1 cellular context compared by ENCODE assay signal in the genomic region with DNA sequence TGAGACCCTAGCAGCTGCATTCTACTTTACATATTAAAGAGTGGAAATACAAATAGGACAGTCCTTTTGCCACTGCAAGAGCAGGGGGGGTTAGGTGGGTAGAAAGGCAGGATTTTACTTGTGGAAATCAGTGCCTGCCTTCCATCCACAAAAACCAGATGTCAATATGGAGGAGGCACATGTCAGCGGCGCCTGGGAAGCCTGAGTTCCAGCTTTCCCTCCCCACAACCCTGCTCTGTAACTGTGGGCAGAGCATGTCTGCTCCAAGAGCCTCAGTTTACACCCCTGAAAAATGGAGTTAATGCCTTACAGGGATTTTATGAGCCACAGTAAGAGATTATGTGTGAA.
TF ChIP-seq lines count a peak whose summit lies in the region.

No MANE protein-coding gene starts in this region.

TF ChIP-seq in HCT116, 20 proteins besides CTCF, POLR2A, EP300 and RAD21 (continued from another document):
- TF ChIP-seq EGR1 (IDR thresholded peaks at IDR 0.05; ENCODE audit: low read depth) (no peak), ZFX (IDR thresholded peaks at IDR 0.05) (no peak), TCF7L2 (IDR thresholded peaks at IDR 0.05; ENCODE audit: borderline replicate concordance, extremely low read depth, insufficient read depth, insufficient read length) (no peak), SRF (IDR thresholded peaks at IDR 0.05; ENCODE audit: low read depth) (no peak), JUND (IDR thresholded peaks at IDR 0.05) (no peak), SP1 (IDR thresholded peaks at IDR 0.05; ENCODE audit: low read depth) (no peak), ZNF274 (IDR thresholded peaks at IDR 0.05; ENCODE audit: low read depth, low read length) (no peak), SIN3A (IDR thresholded peaks at IDR 0.05; ENCODE audit: low read depth) (no peak), POLR2AphosphoS5 (IDR thresholded peaks at IDR 0.05; ENCODE audit: low read depth, low read length) (no peak)
- TF ChIP-seq, protein P1, sequence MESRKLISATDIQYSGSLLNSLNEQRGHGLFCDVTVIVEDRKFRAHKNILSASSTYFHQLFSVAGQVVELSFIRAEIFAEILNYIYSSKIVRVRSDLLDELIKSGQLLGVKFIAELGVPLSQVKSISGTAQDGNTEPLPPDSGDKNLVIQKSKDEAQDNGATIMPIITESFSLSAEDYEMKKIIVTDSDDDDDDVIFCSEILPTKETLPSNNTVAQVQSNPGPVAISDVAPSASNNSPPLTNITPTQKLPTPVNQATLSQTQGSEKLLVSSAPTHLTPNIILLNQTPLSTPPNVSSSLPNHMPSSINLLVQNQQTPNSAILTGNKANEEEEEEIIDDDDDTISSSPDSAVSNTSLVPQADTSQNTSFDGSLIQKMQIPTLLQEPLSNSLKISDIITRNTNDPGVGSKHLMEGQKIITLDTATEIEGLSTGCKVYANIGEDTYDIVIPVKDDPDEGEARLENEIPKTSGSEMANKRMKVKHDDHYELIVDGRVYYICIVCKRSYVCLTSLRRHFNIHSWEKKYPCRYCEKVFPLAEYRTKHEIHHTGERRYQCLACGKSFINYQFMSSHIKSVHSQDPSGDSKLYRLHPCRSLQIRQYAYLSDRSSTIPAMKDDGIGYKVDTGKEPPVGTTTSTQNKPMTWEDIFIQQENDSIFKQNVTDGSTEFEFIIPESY (IDR thresholded peaks at IDR 0.05; ENCODE audit: extremely low read depth, insufficient replicate concordance, low read length): no peak
- TF ChIP-seq, protein P2, sequence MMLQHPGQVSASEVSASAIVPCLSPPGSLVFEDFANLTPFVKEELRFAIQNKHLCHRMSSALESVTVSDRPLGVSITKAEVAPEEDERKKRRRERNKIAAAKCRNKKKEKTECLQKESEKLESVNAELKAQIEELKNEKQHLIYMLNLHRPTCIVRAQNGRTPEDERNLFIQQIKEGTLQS (IDR thresholded peaks at IDR 0.05): no peak
- TF ChIP-seq, protein P3, sequence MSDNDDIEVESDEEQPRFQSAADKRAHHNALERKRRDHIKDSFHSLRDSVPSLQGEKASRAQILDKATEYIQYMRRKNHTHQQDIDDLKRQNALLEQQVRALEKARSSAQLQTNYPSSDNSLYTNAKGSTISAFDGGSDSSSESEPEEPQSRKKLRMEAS (IDR thresholded peaks at IDR 0.05): no peak
TF ChIP-seq in HCT116: peak in this region for 0.
